ENCODE assay signal across 18 cellular contexts in the genomic region with DNA sequence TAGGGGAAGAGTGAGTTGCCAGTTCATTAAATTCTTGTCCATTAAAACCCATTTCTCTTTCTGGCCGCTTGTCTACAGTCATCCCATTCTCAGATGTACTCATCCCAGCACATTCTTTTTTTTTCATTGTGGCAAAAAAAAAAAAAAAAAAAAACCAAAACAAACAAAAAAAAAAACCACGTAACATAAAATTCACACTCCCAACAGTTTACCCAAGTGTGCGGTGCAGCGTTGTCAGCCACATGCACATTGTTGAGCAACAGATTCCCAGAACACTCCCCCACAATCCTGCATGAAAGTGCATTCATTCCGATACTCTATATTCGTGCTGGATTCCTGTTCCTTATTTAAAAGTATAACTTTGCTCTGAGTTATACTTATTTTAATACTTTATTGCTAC.
"Had no signal": no experiment of that assay in that cellular context is flagged by ENCODE, and none has a peak within 500 bp of the region (broad histone marks: within the 10 kb centered on the region; RNA-seq: fewer than 3 reads in every experiment).

No MANE protein-coding gene starts in this region.

- H2AFZ ChIP-seq: neural progenitor cell, parathyroid adenoma had no signal

- H3K4me3 ChIP-seq: neural progenitor cell, skin epidermis, tibial artery had no signal

- H3K9ac ChIP-seq: neural progenitor cell, parathyroid adenoma had no signal

- H3K36me3 ChIP-seq: brain microvascular endothelial cell, neural progenitor cell, tibial artery had no signal

- H3K27me3 ChIP-seq: brain microvascular endothelial cell, neural progenitor cell, tibial artery had no signal

- DNase-seq: activated CD4-positive, alpha-beta T cell treated with anti-CD3 and anti-CD28 coated beads, Interleukin-2, amount 50 U/mL, for 48 hours; activated CD4-positive, CD25-positive, alpha-beta regulatory T cell; activated CD8-positive, alpha-beta memory T cell treated with anti-CD3 and anti-CD28 coated beads, Interleukin-2, amount 10 ng/mL, durations not matched to agents 7 days and 5 days; activated effector memory CD4-positive, alpha-beta T cell treated with Interleukin-2 at 50 U/mL for 16 hours; activated T-cell treated with anti-CD3 and anti-CD28 coated beads, Interleukin-2, amount 50 U/mL, for 24 hours; amygdala; brain microvascular endothelial cell; cerebellar nuclear complex; dermis blood vessel endothelial cell; foreskin melanocyte; head of caudate nucleus; islet precursor cell; T-helper 17 cell; tibial artery had no signal

- H3K4me1 ChIP-seq: neural progenitor cell, parathyroid adenoma had no signal

- ATAC-seq: activated CD8-positive, alpha-beta memory T cell treated with anti-CD3 and anti-CD28 coated beads, Interleukin-2, amount 10 ng/mL, durations not matched to agents 7 days and 5 days; left lobe of liver; T-helper 17 cell had no signal

- H3K9me3 ChIP-seq: tibial artery had no signal

- H3K27ac ChIP-seq: brain microvascular endothelial cell, neural progenitor cell, parathyroid adenoma had no signal

- H3K4me2 ChIP-seq: neural progenitor cell had no signal

- H3K79me2 ChIP-seq: parathyroid adenoma had no signal
